In the genomic region with DNA sequence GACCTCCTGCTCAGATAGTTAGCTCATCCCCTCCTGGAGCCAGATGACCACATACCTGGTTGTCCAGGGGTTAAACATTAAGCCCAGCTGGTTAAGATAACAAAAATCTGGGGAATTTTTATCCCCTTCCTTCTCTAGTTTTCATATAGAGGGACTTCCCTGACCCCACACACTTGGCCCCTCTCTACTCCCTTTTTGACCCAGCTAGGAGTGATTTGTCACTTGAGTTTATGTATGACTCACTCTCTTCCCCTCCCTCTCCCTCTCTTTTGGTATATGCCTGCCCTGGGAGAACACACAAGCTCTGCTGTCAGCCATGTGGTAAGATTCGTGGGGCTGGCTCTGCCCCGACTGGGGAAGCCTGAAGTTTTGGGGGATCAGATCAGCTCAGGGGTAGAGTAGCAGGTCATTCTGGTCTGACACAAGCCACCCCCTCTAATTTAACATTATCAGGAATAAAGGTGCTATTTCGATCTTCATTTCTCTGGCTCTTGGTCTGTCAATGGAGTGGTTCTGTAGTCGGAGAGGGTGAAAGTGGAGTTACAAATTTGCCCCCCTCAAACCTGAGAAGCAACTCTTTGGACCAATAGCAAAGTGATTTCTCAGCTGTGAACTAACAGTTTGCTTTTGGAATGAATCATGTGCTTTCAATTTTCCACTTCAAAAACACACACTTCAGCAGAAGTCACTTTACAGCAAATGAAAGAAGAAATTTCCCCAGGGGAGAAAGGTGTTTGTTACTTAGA, we compare ENCODE assay signal across 1 cellular context.
TF ChIP-seq lines count a peak whose summit lies in the region.

No MANE protein-coding gene starts in this region.

TF ChIP-seq in HepG2, 621 proteins besides CTCF, POLR2A, EP300 and RAD21 (continued from another document):
- TF ChIP-seq GRHL1 (CRISPR knock-in tag; conservative IDR thresholded peaks at IDR 0.05) (no peak), ZNF136 (CRISPR knock-in tag; IDR thresholded peaks at IDR 0.05; ENCODE audit: low read depth) (no peak), FOXJ3 (CRISPR knock-in tag; IDR thresholded peaks at IDR 0.05; ENCODE audit: borderline replicate concordance) (no peak), KDM5A (IDR thresholded peaks at IDR 0.05; ENCODE audit: borderline replicate concordance, low read length) (no peak), ZNF878 (CRISPR knock-in tag; IDR thresholded peaks at IDR 0.05) (no peak), HNRNPLL (IDR thresholded peaks at IDR 0.05; ENCODE audit: low read depth, low read length, poor library complexity, severe bottlenecking) (no peak), DMAP1 (CRISPR knock-in tag; IDR thresholded peaks at IDR 0.05) (no peak)
- TF ChIP-seq, protein P1, sequence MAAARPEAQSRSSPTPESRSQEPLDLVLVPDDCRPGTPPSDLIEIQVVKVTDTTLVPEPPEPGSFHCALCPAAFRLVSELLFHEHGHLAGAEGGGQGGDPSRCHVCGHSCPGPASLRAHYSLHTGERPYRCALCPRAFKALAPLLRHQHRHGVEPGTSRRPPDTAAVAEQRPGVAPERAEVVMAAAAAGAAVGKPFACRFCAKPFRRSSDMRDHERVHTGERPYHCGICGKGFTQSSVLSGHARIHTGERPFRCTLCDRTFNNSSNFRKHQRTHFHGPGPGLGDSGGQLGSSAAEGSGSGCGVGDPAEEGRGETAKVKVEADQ (CRISPR knock-in tag; IDR thresholded peaks at IDR 0.05; ENCODE audit: borderline replicate concordance): no peak
